8 cellular contexts compared by ENCODE assay signal in genomic region chr18:35231052-35231451, GRCh38. TPM values are rescaled to one million over a fixed set of nuclear protein-coding genes. Genes with fewer than 3 reads are reported as not detected.
DNase-seq lines count a peak whose midpoint lies in the region; ATAC-seq lines count a peak whose summit lies in the region.

No MANE protein-coding gene starts in this region.

- no peaks in the 10 kb centered on the region for H3K4me1 ChIP-seq in BLaER1 treated with 17β-estradiol and CSF1 and Interleukin-3, amounts not matched to agents 10 nM and 100 nM
- no peaks in the 10 kb centered on the region for H3K4me1 ChIP-seq in endocrine pancreas (ENCODE audit: control insufficient read depth, insufficient read depth, low read length)
- H3K4me1 ChIP-seq in mesodermal cell (ENCODE audit: control insufficient read depth, insufficient read depth, low read length, poor library complexity, severe bottlenecking) = no peaks in the 10 kb centered on the region

- no peaks in the 10 kb centered on the region for H3K27me3 ChIP-seq in BLaER1 treated with 17β-estradiol and CSF1 and Interleukin-3, amounts not matched to agents 10 nM and 100 nM
- H3K27me3 ChIP-seq in endocrine pancreas (ENCODE audit: control insufficient read depth, insufficient read depth, low read length) = no peaks in the 10 kb centered on the region

- peak; percentile 27 for DNase-seq in HPDE6-E6E7 (ENCODE audit: extremely low spot score)
- peak; percentile 8 for DNase-seq in NK-92 (lab: John Stamatoyannopoulos, UW; ENCODE audit: unreplicated experiment)
- DNase-seq in activated CD8-positive, alpha-beta memory T cell treated with anti-CD3 and anti-CD28 coated beads for 4 hours (ENCODE audit: low read depth in 2 of 2) = peak; percentile 50 to 57
- peak; percentile 35 to 54 for DNase-seq in stimulated activated CD8-positive, alpha-beta memory T cell treated with anti-CD3 and anti-CD28 coated beads, Interleukin-15, amount 100 ng/mL, for 4 hours (ENCODE audit: low read depth in 2 of 2)

- H3K9ac ChIP-seq in BLaER1 treated with 17β-estradiol and CSF1 and Interleukin-3, amounts not matched to agents 10 nM and 100 nM = no peak overlapping the region
- no peak overlapping the region for H3K9ac ChIP-seq in endocrine pancreas (ENCODE audit: control insufficient read depth, insufficient read depth, low read length)

- H3K27ac ChIP-seq in BLaER1 treated with 17β-estradiol and CSF1 and Interleukin-3, amounts not matched to agents 10 nM and 100 nM = no peak overlapping the region
- H3K27ac ChIP-seq in mesodermal cell (ENCODE audit: low read depth, low read length, severe bottlenecking) = peak overlapping the region; percentile 64

- peak overlapping the region in 8 of 11 experiments; percentile 12 to 69 (median 36); a peak in 10 of 22 replicates for H3K4me2 ChIP-seq in BLaER1 treated with 17β-estradiol and CSF1 and Interleukin-3, amounts not matched to agents 10 nM and 100 nM

- no peak overlapping the region for H3K4me3 ChIP-seq in BLaER1 treated with 17β-estradiol and CSF1 and Interleukin-3, amounts not matched to agents 10 nM and 100 nM
- H3K4me3 ChIP-seq in endocrine pancreas (ENCODE audit: control insufficient read depth, insufficient read depth, low read length) (peak overlapping the region; percentile 46), mesodermal cell (ENCODE audit: extremely low read depth, insufficient read depth, low read length, poor library complexity, severe bottlenecking) (no peak overlapping the region)

- ATAC-seq in GM19397 (IDR thresholded peaks at IDR 0.05; ENCODE audit: unreplicated experiment) = peak; percentile 82

- no peaks in the 10 kb centered on the region for H3K36me3 ChIP-seq in BLaER1 treated with 17β-estradiol and CSF1 and Interleukin-3, amounts not matched to agents 10 nM and 100 nM
- no peaks in the 10 kb centered on the region for H3K36me3 ChIP-seq in endocrine pancreas (ENCODE audit: control insufficient read depth, insufficient read depth, low read length)
- H3K36me3 ChIP-seq in mesodermal cell (ENCODE audit: control insufficient read depth, insufficient read depth, low read length) = no peaks in the 10 kb centered on the region

- no peaks in the 10 kb centered on the region for H4K20me1 ChIP-seq in BLaER1 treated with 17β-estradiol and CSF1 and Interleukin-3, amounts not matched to agents 10 nM and 100 nM

- peaks cover 0 to 6% (median 0%) of the 10 kb centered on the region in 11 experiments; a peak in 3 of 22 replicates for H3K9me3 ChIP-seq in BLaER1 treated with 17β-estradiol and CSF1 and Interleukin-3, amounts not matched to agents 10 nM and 100 nM (replicated peaks in 1 of 11)
- H3K9me3 ChIP-seq in endocrine pancreas (ENCODE audit: control insufficient read depth, low read length) (no peaks in the 10 kb centered on the region), mesodermal cell (ENCODE audit: control insufficient read depth, low read length) (no peaks in the 10 kb centered on the region)

- WGBS in mesodermal cell (ENCODE audit: insufficient coverage in 2 of 2), 2 experiments = 7 to 8% methylated on average over 2 to 4 of the region's 6 CpGs

RNA-seq across cellular contexts. Expression of gene ZNF397, which starts 9.8 kb away (rescaled TPM):
- 16.4 TPM for polyA plus RNA-seq in mesodermal cell (2013, experiment 1 of 2)
- polyA plus RNA-seq in mesodermal cell (2013, experiment 2 of 2) = 15.5 TPM

RNA-seq across cellular contexts. Expression of gene ZSCAN30, which starts 59.0 kb away (rescaled TPM):
- polyA plus RNA-seq in mesodermal cell (2013, experiment 1 of 2) = 11.7 TPM
- polyA plus RNA-seq in mesodermal cell (2013, experiment 2 of 2) = 12.9 TPM
